Comparison of ENCODE assay signal across 13 cellular contexts in the genomic region with DNA sequence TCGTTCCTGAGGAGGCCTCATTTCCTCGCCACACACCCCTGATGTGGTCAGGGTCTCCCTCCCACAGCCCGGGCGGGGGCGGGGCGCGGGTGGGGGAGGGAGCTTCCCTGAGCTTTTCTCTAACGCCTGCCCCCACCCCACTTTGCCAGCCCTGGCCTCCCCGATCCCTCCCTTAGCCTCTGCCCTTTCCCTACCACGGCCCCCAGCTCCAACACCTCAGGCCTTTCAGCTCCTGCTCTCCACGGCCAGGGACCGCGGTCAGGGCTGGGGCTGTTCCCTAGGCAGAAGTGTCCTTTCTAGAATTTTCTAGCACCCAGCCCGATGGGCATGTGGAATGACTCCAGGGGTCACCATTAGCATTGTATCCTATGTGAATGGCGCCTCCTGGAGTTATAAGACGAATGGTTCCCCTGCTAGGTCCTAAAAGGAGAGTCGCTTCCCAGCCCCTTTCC.
DNase-seq lines count a peak whose midpoint lies in the region; ATAC-seq and TF ChIP-seq lines count a peak whose summit lies in the region.
"Had no signal": no experiment of that assay in that cellular context is flagged by ENCODE, and none has a peak within 500 bp of the region (broad histone marks: within the 10 kb centered on the region; RNA-seq: fewer than 3 reads in every experiment).

No MANE protein-coding gene starts in this region.

- H3K4ac ChIP-seq in mesenchymal stem cell (ENCODE audit: low read depth in 1 of 2, low read length in 2 of 2) = no peak overlapping the region

- CTCF ChIA-PET in CD8-positive, alpha-beta T cell (lab: Charles Lee) = no interaction called here

- no peaks in the 10 kb centered on the region for H4K20me1 ChIP-seq in BLaER1 treated with 17β-estradiol and CSF1 and Interleukin-3, amounts not matched to agents 10 nM and 100 nM

- peaks cover 19% of the 10 kb centered on the region for H3K27me3 Mint-ChIP-seq in HFFc6 (ENCODE audit: insufficient read depth)
- H3K27me3 Mint-ChIP-seq in CD8-positive, alpha-beta T cell (ENCODE audit: low read depth) = peaks cover 4% of the 10 kb centered on the region

- no peak overlapping the region for H3K4me3 ChIP-seq in BLaER1 treated with 17β-estradiol and CSF1 and Interleukin-3, amounts not matched to agents 10 nM and 100 nM
- no peak overlapping the region for H3K4me3 ChIP-seq in astrocyte of the spinal cord (ENCODE audit: low read depth, low read length)
- H3K4me3 ChIP-seq in mesenchymal stem cell (ENCODE audit: insufficient read depth in 1 of 2, low read depth in 1 of 2, low read length in 2 of 2) = no peak overlapping the region
- no peak overlapping the region for H3K4me3 ChIP-seq in CD8-positive, alpha-beta T cell (ENCODE audit: low read depth, low read length)
- H3K4me3 ChIP-seq in esophagus squamous epithelium = no peak overlapping the region
- H3K4me3 ChIP-seq: tibial nerve had no signal

- H2AFZ ChIP-seq in mesenchymal stem cell (ENCODE audit: low read depth, low read length) = no peak overlapping the region

- H3K79me1 ChIP-seq in mesenchymal stem cell (replicated peaks; ENCODE audit: low read length, poor library complexity, severe bottlenecking) = no peaks in the 10 kb centered on the region

- 13% methylated on average over 16 of the region's 17 CpGs for WGBS in mesenchymal stem cell
- 74 to 81% methylated on average over 5 to 6 of the region's 17 CpGs for WGBS in esophagus squamous epithelium, 2 donors

- H3K9ac ChIP-seq in BLaER1 treated with 17β-estradiol and CSF1 and Interleukin-3, amounts not matched to agents 10 nM and 100 nM = no peak overlapping the region
- H3K9ac ChIP-seq in mesenchymal stem cell (ENCODE audit: low read length) = no peak overlapping the region

- H3K4me3 Mint-ChIP-seq in HFFc6 = no peak overlapping the region
- no peak overlapping the region for H3K4me3 Mint-ChIP-seq in CD8-positive, alpha-beta T cell
- H3K4me3 Mint-ChIP-seq: activated CD8-positive, alpha-beta T cell treated with anti-CD3 and anti-CD28 coated beads, Interleukin-2, amount 10 ng/mL, durations not matched to agents 7 days and 5 days had no signal

- H3K23ac ChIP-seq in mesenchymal stem cell (ENCODE audit: low read length in 2 of 2) = no peak overlapping the region

- H4K8ac ChIP-seq in mesenchymal stem cell (ENCODE audit: low read length) = peak overlapping the region; percentile 94

- no peak for TF ChIP-seq POLR2A in esophagus squamous epithelium (IDR thresholded peaks at IDR 0.05)

- no peak overlapping the region for H2AK5ac ChIP-seq in mesenchymal stem cell (ENCODE audit: low read length, severe bottlenecking)

- POLR2A ChIA-PET in CD8-positive, alpha-beta T cell (lab: Charles Lee) = no interaction called here

- peak overlapping the region; percentile 21 to 73 for H3K18ac ChIP-seq in mesenchymal stem cell (ENCODE audit: low read depth in 1 of 2, low read length in 2 of 2)

- H3K9me3 Mint-ChIP-seq in HFFc6 = no peaks in the 10 kb centered on the region
- no peaks in the 10 kb centered on the region for H3K9me3 Mint-ChIP-seq in CD8-positive, alpha-beta T cell

- DNase-seq in HFFc6 (no peak), astrocyte of the spinal cord (ENCODE audit: low read depth, low spot score) (no peak), mesenchymal stem cell (peak; percentile 52), esophagus squamous epithelium (lab: John Stamatoyannopoulos, UW) (no peak)
- no peak for DNase-seq in CD8-positive, alpha-beta T cell
- DNase-seq: activated CD8-positive, alpha-beta T cell treated with anti-CD3 and anti-CD28 coated beads, Interleukin-2, amount 10 ng/mL, durations not matched to agents 7 days and 5 days; naive B cell; NCI-H1105; stimulated activated CD4-positive, alpha-beta T cell treated with anti-CD3 and anti-CD28 coated beads, Interleukin-2, amount 100 ng/mL, for 48 hours had no signal

- peak overlapping the region; percentile 19 for H2BK120ac ChIP-seq in mesenchymal stem cell (ENCODE audit: low read depth, low read length)

- H3K27me3 ChIP-seq in BLaER1 treated with 17β-estradiol and CSF1 and Interleukin-3, amounts not matched to agents 10 nM and 100 nM = peaks cover 0 to 11% (median 0%) of the 10 kb centered on the region in 11 experiments; a peak in 1 of 22 replicates
- peaks cover 0 to 56% of the 10 kb centered on the region in 2 experiments for H3K27me3 ChIP-seq in mesenchymal stem cell (ENCODE audit: control insufficient read depth in 1 of 2, insufficient read depth in 1 of 2, low read length in 2 of 2)
- no peaks in the 10 kb centered on the region for H3K27me3 ChIP-seq in CD8-positive, alpha-beta T cell (ENCODE audit: insufficient read depth, low read length)
- H3K27me3 ChIP-seq in esophagus squamous epithelium = no peaks in the 10 kb centered on the region
- H3K27me3 ChIP-seq: tibial nerve had no signal

- no peak overlapping the region for H2BK5ac ChIP-seq in mesenchymal stem cell (ENCODE audit: low read depth, low read length, poor library complexity, severe bottlenecking)

- H3K4me2 ChIP-seq in BLaER1 treated with 17β-estradiol and CSF1 and Interleukin-3, amounts not matched to agents 10 nM and 100 nM = peak overlapping the region in 6 of 11 experiments; percentile 17 to 44 (median 31); a peak in 7 of 22 replicates
- H3K4me2 ChIP-seq in mesenchymal stem cell (ENCODE audit: low read length, poor library complexity, severe bottlenecking) = no peak overlapping the region

- no peak for ATAC-seq in CD8-positive, alpha-beta T cell
- ATAC-seq in HG03469 (IDR thresholded peaks at IDR 0.05; ENCODE audit: unreplicated experiment) (no peak), GM21367 (IDR thresholded peaks at IDR 0.05; ENCODE audit: unreplicated experiment) (no peak)
- ATAC-seq: activated CD8-positive, alpha-beta T cell treated with anti-CD3 and anti-CD28 coated beads, Interleukin-2, amount 10 ng/mL, durations not matched to agents 7 days and 5 days had no signal

- H2BK12ac ChIP-seq in mesenchymal stem cell (ENCODE audit: low read length in 2 of 2) = peak overlapping the region in 1 of 2 experiments; percentile 10

- peak overlapping the region; percentile 50 for H4K91ac ChIP-seq in mesenchymal stem cell (ENCODE audit: low read length)

- H3K36me3 Mint-ChIP-seq in HFFc6 (ENCODE audit: low read depth) = no peaks in the 10 kb centered on the region
- no peaks in the 10 kb centered on the region for H3K36me3 Mint-ChIP-seq in CD8-positive, alpha-beta T cell
- H3K36me3 Mint-ChIP-seq: naive B cell had no signal

- no peak overlapping the region for H3K27ac Mint-ChIP-seq in HFFc6
- H3K27ac Mint-ChIP-seq in CD8-positive, alpha-beta T cell = no peak overlapping the region
- H3K27ac Mint-ChIP-seq: activated CD8-positive, alpha-beta T cell treated with anti-CD3 and anti-CD28 coated beads, Interleukin-2, amount 10 ng/mL, durations not matched to agents 7 days and 5 days had no signal

- no peaks in the 10 kb centered on the region for H3K36me3 ChIP-seq in BLaER1 treated with 17β-estradiol and CSF1 and Interleukin-3, amounts not matched to agents 10 nM and 100 nM
- H3K36me3 ChIP-seq in mesenchymal stem cell (ENCODE audit: control insufficient read depth in 1 of 2, insufficient read depth in 2 of 2, low read depth in 1 of 2, low read length in 2 of 2) = no peaks in the 10 kb centered on the region
- H3K36me3 ChIP-seq in CD8-positive, alpha-beta T cell (ENCODE audit: insufficient read depth, low read length) = no peaks in the 10 kb centered on the region
- no peaks in the 10 kb centered on the region for H3K36me3 ChIP-seq in esophagus squamous epithelium
- H3K36me3 ChIP-seq: tibial nerve had no signal

- H3K4me1 ChIP-seq in BLaER1 treated with 17β-estradiol and CSF1 and Interleukin-3, amounts not matched to agents 10 nM and 100 nM = peaks cover 10 to 40% (median 18%) of the 10 kb centered on the region in 10 experiments
- peaks cover 6% of the 10 kb centered on the region for H3K4me1 ChIP-seq in mesenchymal stem cell (ENCODE audit: control insufficient read depth, insufficient read depth, low read depth, low read length)
- no peaks in the 10 kb centered on the region for H3K4me1 ChIP-seq in CD8-positive, alpha-beta T cell (ENCODE audit: insufficient read depth, low read length)
- H3K4me1 ChIP-seq in esophagus squamous epithelium = no peaks in the 10 kb centered on the region

- H3K9me3 ChIP-seq in BLaER1 treated with 17β-estradiol and CSF1 and Interleukin-3, amounts not matched to agents 10 nM and 100 nM (replicated peaks in 1 of 11) = peaks cover 0 to 5% (median 0%) of the 10 kb centered on the region in 11 experiments; a peak in 4 of 22 replicates
- H3K9me3 ChIP-seq in mesenchymal stem cell (ENCODE audit: control insufficient read depth, low read length) = no peaks in the 10 kb centered on the region
- no peaks in the 10 kb centered on the region for H3K9me3 ChIP-seq in CD8-positive, alpha-beta T cell (ENCODE audit: low read length)
- no peaks in the 10 kb centered on the region for H3K9me3 ChIP-seq in esophagus squamous epithelium
- H3K9me3 ChIP-seq: tibial nerve had no signal

- H3K27ac ChIP-seq in BLaER1 treated with 17β-estradiol and CSF1 and Interleukin-3, amounts not matched to agents 10 nM and 100 nM = no peak overlapping the region
- H3K27ac ChIP-seq in mesenchymal stem cell (ENCODE audit: low read length, poor library complexity, severe bottlenecking) (no peak overlapping the region), esophagus squamous epithelium (no peak overlapping the region)
- H3K27ac ChIP-seq in CD8-positive, alpha-beta T cell (ENCODE audit: low read depth, low read length) = no peak overlapping the region
- H3K27ac ChIP-seq: tibial nerve had no signal

- no peaks in the 10 kb centered on the region for H3K4me1 Mint-ChIP-seq in HFFc6 (ENCODE audit: low read depth)
- H3K4me1 Mint-ChIP-seq in CD8-positive, alpha-beta T cell (ENCODE audit: low read depth) = no peaks in the 10 kb centered on the region

- H3K14ac ChIP-seq in mesenchymal stem cell (ENCODE audit: low read length in 2 of 2) = no peak overlapping the region

- intact Hi-C loops in CD8-positive, alpha-beta T cell (cut with DNase I, micrococcal nuclease) = no loop called here
- intact Hi-C loops in esophagus squamous epithelium (cut with DNase I) = no loop called here

- in situ Hi-C loops in astrocyte of the spinal cord (cut with HindIII; ENCODE audit: low sequenced_read_pairs) = no loop called here

- TF ChIP-seq CTCF in HFFc6 (IDR thresholded peaks at IDR 0.05) = peak; percentile 38; the same call in 1 of the 2 replicates
- TF ChIP-seq CTCF in astrocyte of the spinal cord (IDR thresholded peaks at IDR 0.05; ENCODE audit: low read depth, low read length) = peak; percentile 18
- TF ChIP-seq CTCF in CD8-positive, alpha-beta T cell (IDR thresholded peaks at IDR 0.05) = no peak
- TF ChIP-seq CTCF in esophagus squamous epithelium (IDR thresholded peaks at IDR 0.05) = no peak

- H2BK15ac ChIP-seq in mesenchymal stem cell (ENCODE audit: low read depth, poor library complexity, severe bottlenecking) = no peak overlapping the region

Comparison
In these comparisons a context has a peak if more than half of its experiments do, and no peak if none do; other contexts are left out.
1. CTCF ChIP-seq: peak in HFFc6 (single experiment) and astrocyte of the spinal cord (single experiment); none in CD8-positive, alpha-beta T cell (single experiment) and esophagus squamous epithelium (0 of 6).